ENCODE assay signal across 16 cellular contexts in the genomic region with DNA sequence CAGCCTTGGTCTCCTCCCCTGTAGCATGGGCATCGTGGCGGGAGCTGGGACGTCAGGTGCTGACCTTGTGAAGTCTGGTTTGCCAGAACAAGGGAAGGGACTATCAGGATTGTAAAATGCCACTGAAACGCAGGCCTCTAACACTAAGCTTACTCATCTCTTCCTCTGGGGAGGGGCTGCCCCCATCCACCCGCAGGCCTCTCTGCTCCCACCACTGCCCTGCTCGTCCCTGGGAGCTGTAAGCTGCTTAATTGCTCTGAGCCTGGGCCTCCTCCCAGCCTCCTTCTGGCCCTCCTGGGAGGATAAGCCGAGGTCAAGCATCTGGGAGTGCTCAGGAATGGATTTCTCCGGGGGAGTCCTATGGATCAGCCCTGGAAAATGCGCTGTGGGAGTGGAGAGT. TPM values are rescaled to one million over a fixed set of nuclear protein-coding genes. Genes with fewer than 3 reads are reported as not detected.
DNase-seq lines count a peak whose midpoint lies in the region; ATAC-seq and TF ChIP-seq lines count a peak whose summit lies in the region.
"Had no signal": no experiment of that assay in that cellular context is flagged by ENCODE, and none has a peak within 500 bp of the region (broad histone marks: within the 10 kb centered on the region; RNA-seq: fewer than 3 reads in every experiment).

No MANE protein-coding gene starts in this region.

- peak overlapping the region in 1 of 2 experiments; percentile 68 for H2BK12ac ChIP-seq in mesenchymal stem cell (ENCODE audit: low read length in 2 of 2)

- peak overlapping the region in 1 of 2 experiments; percentile 63 for H3K4ac ChIP-seq in mesenchymal stem cell (ENCODE audit: low read depth in 1 of 2, low read length in 2 of 2)

- no peak overlapping the region for H3K4me3 ChIP-seq in mesenchymal stem cell (ENCODE audit: insufficient read depth in 1 of 2, low read depth in 1 of 2, low read length in 2 of 2)
- H3K4me3 ChIP-seq in brain microvascular endothelial cell (ENCODE audit: low read depth, low read length): no peak overlapping the region
- H3K4me3 ChIP-seq: colonic mucosa, lung, SK-N-MC had no signal

- H3K27ac Mint-ChIP-seq in activated T-helper 17 cell treated with anti-CD3 and anti-CD28 coated beads, Interleukin-2, amount 50 U/mL, for 72 hours: no peak overlapping the region

- in situ Hi-C loops in brain microvascular endothelial cell (cut with HindIII; ENCODE audit: low pct_ligation_motif_present, low sequenced_read_pairs): no loop called here

- no peak for TF ChIP-seq CTCF in brain microvascular endothelial cell (IDR thresholded peaks at IDR 0.05; ENCODE audit: low read depth, low read length, missing control alignments)

- peaks cover 13% of the 10 kb centered on the region for H3K4me1 ChIP-seq in mesenchymal stem cell (ENCODE audit: control insufficient read depth, insufficient read depth, low read depth, low read length)
- H3K4me1 ChIP-seq: colonic mucosa had no signal

- H2AK5ac ChIP-seq in mesenchymal stem cell (ENCODE audit: low read length, severe bottlenecking): no peak overlapping the region

- H3K9me3 Mint-ChIP-seq in activated T-helper 17 cell treated with anti-CD3 and anti-CD28 coated beads, Interleukin-2, amount 50 U/mL, for 72 hours: no peaks in the 10 kb centered on the region
- H3K9me3 Mint-ChIP-seq in activated T-cell treated with anti-CD3 and anti-CD28 coated beads, Interleukin-2, amount 50 U/mL, for 4 hours: no peaks in the 10 kb centered on the region
- H3K9me3 Mint-ChIP-seq: nephron had no signal

- peak overlapping the region in 1 of 2 experiments; percentile 66 for H3K14ac ChIP-seq in mesenchymal stem cell (ENCODE audit: low read length in 2 of 2)

- 34% methylated on average over 9 of the region's 9 CpGs for WGBS in mesenchymal stem cell

- H3K27me3 ChIP-seq in mesenchymal stem cell (ENCODE audit: control insufficient read depth in 1 of 2, insufficient read depth in 1 of 2, low read length in 2 of 2) (peaks cover 8 to 22% of the 10 kb centered on the region in 2 experiments), brain microvascular endothelial cell (replicated peaks) (peaks cover 7% of the 10 kb centered on the region)
- H3K27me3 ChIP-seq: colonic mucosa had no signal

- H3K23ac ChIP-seq in mesenchymal stem cell (ENCODE audit: low read length in 2 of 2): no peak overlapping the region

- H3K18ac ChIP-seq in mesenchymal stem cell (ENCODE audit: low read depth in 1 of 2, low read length in 2 of 2): peak overlapping the region in 1 of 2 experiments; percentile 29

- no peaks in the 10 kb centered on the region for H3K36me3 Mint-ChIP-seq in activated T-helper 17 cell treated with anti-CD3 and anti-CD28 coated beads, Interleukin-2, amount 50 U/mL, for 72 hours (ENCODE audit: low read depth)
- H3K36me3 Mint-ChIP-seq in activated T-cell treated with anti-CD3 and anti-CD28 coated beads, Interleukin-2, amount 50 U/mL, for 4 hours (ENCODE audit: insufficient read depth): no peaks in the 10 kb centered on the region

- DNase-seq in A172 (ENCODE audit: low spot score) (peak; percentile 52), H4 (ENCODE audit: low spot score) (peak; percentile 35), mesenchymal stem cell (peak; percentile 58), brain microvascular endothelial cell (no peak)
- DNase-seq in activated T-cell treated with anti-CD3 and anti-CD28 coated beads, Interleukin-2, amount 50 U/mL, for 4 hours: no peak
- DNase-seq: colonic mucosa; NCI-H2081 treated with DMSO at 0.1 percent for 48 hours; NK-92 treated with Interleukin-12 subunit alpha and Interleukin-12 subunit beta, amount 100 ng/mL, for 24 hours had no signal

- no peaks in the 10 kb centered on the region for H3K4me1 Mint-ChIP-seq in activated T-helper 17 cell treated with anti-CD3 and anti-CD28 coated beads, Interleukin-2, amount 50 U/mL, for 72 hours
- H3K4me1 Mint-ChIP-seq in activated T-cell treated with anti-CD3 and anti-CD28 coated beads, Interleukin-2, amount 50 U/mL, for 4 hours (ENCODE audit: low read depth): no peaks in the 10 kb centered on the region

- H3K9ac ChIP-seq in mesenchymal stem cell (ENCODE audit: low read length): no peak overlapping the region

- H3K27ac ChIP-seq in mesenchymal stem cell (ENCODE audit: low read length, poor library complexity, severe bottlenecking) (no peak overlapping the region), brain microvascular endothelial cell (no peak overlapping the region)
- H3K27ac ChIP-seq: colonic mucosa, SK-N-MC had no signal

- H3K79me1 ChIP-seq in mesenchymal stem cell (replicated peaks; ENCODE audit: low read length, poor library complexity, severe bottlenecking): no peaks in the 10 kb centered on the region

- peaks cover 17% of the 10 kb centered on the region for H3K27me3 Mint-ChIP-seq in activated T-helper 17 cell treated with anti-CD3 and anti-CD28 coated beads, Interleukin-2, amount 50 U/mL, for 72 hours
- peaks cover 5% of the 10 kb centered on the region for H3K27me3 Mint-ChIP-seq in activated T-cell treated with anti-CD3 and anti-CD28 coated beads, Interleukin-2, amount 50 U/mL, for 4 hours (ENCODE audit: low read depth)

- H3K36me3 ChIP-seq in mesenchymal stem cell (ENCODE audit: control insufficient read depth in 1 of 2, insufficient read depth in 2 of 2, low read depth in 1 of 2, low read length in 2 of 2) (no peaks in the 10 kb centered on the region), brain microvascular endothelial cell (replicated peaks) (no peaks in the 10 kb centered on the region)
- H3K36me3 ChIP-seq: colonic mucosa had no signal

- H3K4me2 ChIP-seq in mesenchymal stem cell (ENCODE audit: low read length, poor library complexity, severe bottlenecking): no peak overlapping the region

- no peak overlapping the region for H2BK120ac ChIP-seq in mesenchymal stem cell (ENCODE audit: low read depth, low read length)

- H2BK5ac ChIP-seq in mesenchymal stem cell (ENCODE audit: low read depth, low read length, poor library complexity, severe bottlenecking): no peak overlapping the region

- H2BK15ac ChIP-seq in mesenchymal stem cell (ENCODE audit: low read depth, poor library complexity, severe bottlenecking): peak overlapping the region; percentile 44

- H3K4me3 Mint-ChIP-seq in activated T-helper 17 cell treated with anti-CD3 and anti-CD28 coated beads, Interleukin-2, amount 50 U/mL, for 72 hours: no peak overlapping the region
- H3K4me3 Mint-ChIP-seq in activated T-cell treated with anti-CD3 and anti-CD28 coated beads, Interleukin-2, amount 50 U/mL, for 4 hours: no peak overlapping the region
- H3K4me3 Mint-ChIP-seq: nephron had no signal

- ATAC-seq in activated T-helper 17 cell treated with anti-CD3 and anti-CD28 coated beads, Interleukin-2, amount 50 U/mL, for 72 hours (replicated peaks): peak; percentile 67
- ATAC-seq in HG03108 (IDR thresholded peaks at IDR 0.05; ENCODE audit: unreplicated experiment) (no peak), HG02840 (IDR thresholded peaks at IDR 0.05; ENCODE audit: low FRiP score, unreplicated experiment) (no peak)
- no peak for ATAC-seq in activated T-cell treated with anti-CD3 and anti-CD28 coated beads, Interleukin-2, amount 50 U/mL, for 4 hours
- ATAC-seq: esophagus mucosa, sciatic nerve had no signal

- H3K9me3 ChIP-seq in mesenchymal stem cell (ENCODE audit: control insufficient read depth, low read length): no peaks in the 10 kb centered on the region
- H3K9me3 ChIP-seq: colonic mucosa had no signal

- no peak overlapping the region for H4K8ac ChIP-seq in mesenchymal stem cell (ENCODE audit: low read length)

- no peak overlapping the region for H4K91ac ChIP-seq in mesenchymal stem cell (ENCODE audit: low read length)

- no peak overlapping the region for H2AFZ ChIP-seq in mesenchymal stem cell (ENCODE audit: low read depth, low read length)

RNA-seq across cellular contexts. Expression of a gene that starts 8.4 kb away (rescaled TPM):
- 2.6 and 3.1 TPM in 2 replicates for total RNA-seq in A172 (2014; rRNA removed; shearing (Covaris generic))
- 7.0 and 8.2 TPM in 2 replicates for total RNA-seq in H4 (2014; rRNA removed; shearing (Covaris generic))
- total RNA-seq in activated T-helper 17 cell treated with anti-CD3 and anti-CD28 coated beads, Interleukin-2, amount 50 U/mL, for 72 hours: not detected
- polyA plus RNA-seq in mesenchymal stem cell (2013, experiment 1 of 2): 1.9 TPM
- 1.9 TPM for polyA plus RNA-seq in mesenchymal stem cell (2013, experiment 2 of 2)
- not detected for total RNA-seq in activated T-cell treated with anti-CD3 and anti-CD28 coated beads, Interleukin-2, amount 50 U/mL, for 4 hours

Comparison
In these comparisons a context has a peak if more than half of its experiments do, and no peak if none do; other contexts are left out.
1. DNase-seq: peak in A172 (single experiment), H4 (single experiment) and mesenchymal stem cell (single experiment); none in brain microvascular endothelial cell (single experiment) and activated T-cell treated with anti-CD3 and anti-CD28 coated beads, Interleukin-2, amount 50 U/mL, for 4 hours (single experiment).